Comparison of ENCODE assay signal across 36 cellular contexts in genomic region chr2:233935426-233935825, GRCh38. TPM values are rescaled to one million over a fixed set of nuclear protein-coding genes. Genes with fewer than 3 reads are reported as not detected.
"Had no signal": no experiment of that assay in that cellular context is flagged by ENCODE, and none has a peak within 500 bp of the region (broad histone marks: within the 10 kb centered on the region; RNA-seq: fewer than 3 reads in every experiment).

No MANE protein-coding gene starts in this region.

- H3K9me3 ChIP-seq: adrenal gland, body of pancreas, gastrocnemius medialis, heart right ventricle had no signal

- H3K4me3 ChIP-seq: adrenal gland, body of pancreas, cardiac muscle cell, coronary artery, dorsolateral prefrontal cortex, gastrocnemius medialis, heart right ventricle had no signal

- H3K27ac ChIP-seq: adrenal gland, body of pancreas, cardiac muscle cell, coronary artery, dorsolateral prefrontal cortex, gastrocnemius medialis, heart right ventricle had no signal

- DNase-seq: activated CD4-positive, alpha-beta memory T cell treated with anti-CD3 and anti-CD28 coated beads for 36 hours; activated CD4-positive, alpha-beta T cell treated with anti-CD3 and anti-CD28 coated beads for 36 hours; activated CD4-positive, alpha-beta T cell treated with anti-CD3 and anti-CD28 coated beads, Interleukin-2, amount 10 ng/mL, durations not matched to agents 24 days and 14 days; activated CD4-positive, CD25-positive, alpha-beta regulatory T cell; activated CD4-positive, CD25-positive, alpha-beta regulatory T cell treated with anti-CD3 and anti-CD28 coated beads, Interleukin-2, amount 50 U/mL, for 72 hours; activated CD8-positive, alpha-beta memory T cell treated with anti-CD3 and anti-CD28 coated beads, Interleukin-2, amount 10 ng/mL, durations not matched to agents 7 days and 5 days; activated CD8-positive, alpha-beta memory T cell treated with anti-CD3 and anti-CD28 coated beads, Interleukin-2, amount 50 U/mL, for 4 hours; activated CD8-positive, alpha-beta T cell treated with anti-CD3 and anti-CD28 coated beads, Interleukin-2, amount 10 ng/mL, durations not matched to agents 7 days and 5 days; activated effector memory CD4-positive, alpha-beta T cell treated with anti-CD3 and anti-CD28 coated beads, Interleukin-2, amount 50 U/mL, for 16 hours; activated naive CD4-positive, alpha-beta T cell treated with anti-CD3 and anti-CD28 coated beads for 36 hours; activated naive CD8-positive, alpha-beta T cell treated with anti-CD3 and anti-CD28 coated beads for 36 hours; activated naive CD8-positive, alpha-beta T cell treated with anti-CD3 and anti-CD28 coated beads, Interleukin-2, amount 50 U/mL, for 24 hours; activated T-cell treated with anti-CD3 and anti-CD28 coated beads, Interleukin-2, amount 50 U/mL, for 1 hour; activated T-cell treated with anti-CD3 and anti-CD28 coated beads, Interleukin-2, amount 50 U/mL, for 48 hours; adrenal gland; amygdala; aorta; body of pancreas; central memory CD4-positive, alpha-beta T cell; cerebellar nuclear complex; dorsolateral prefrontal cortex; effector memory CD4-positive, alpha-beta T cell; foreskin fibroblast; gastrocnemius medialis; heart right ventricle; T-helper 1 cell; T-helper 17 cell; T1000 had no signal

- H3K36me3 ChIP-seq: adrenal gland, cardiac muscle cell, gastrocnemius medialis, heart right ventricle had no signal

- H3K4me1 ChIP-seq: adrenal gland, gastrocnemius medialis had no signal

- ATAC-seq: activated CD4-positive, alpha-beta T cell treated with anti-CD3 and anti-CD28 coated beads for 36 hours; activated CD8-positive, alpha-beta memory T cell treated with anti-CD3 and anti-CD28 coated beads, Interleukin-2, amount 10 ng/mL, durations not matched to agents 7 days and 5 days; activated CD8-positive, alpha-beta T cell treated with anti-CD3 and anti-CD28 coated beads, Interleukin-2, amount 10 ng/mL, durations not matched to agents 7 days and 5 days; activated naive CD8-positive, alpha-beta T cell treated with anti-CD3 and anti-CD28 coated beads, Interleukin-2, amount 50 U/mL, for 24 hours; body of pancreas; gastrocnemius medialis; heart right ventricle; T-helper 17 cell had no signal

RNA-seq across cellular contexts. Expression of gene TRPM8, which starts 18.3 kb away (rescaled TPM):
- total RNA-seq: activated CD4-positive, alpha-beta memory T cell treated with anti-CD3 and anti-CD28 coated beads for 36 hours; activated CD4-positive, alpha-beta T cell treated with anti-CD3 and anti-CD28 coated beads for 36 hours; activated CD4-positive, alpha-beta T cell treated with anti-CD3 and anti-CD28 coated beads, Interleukin-2, amount 10 ng/mL, durations not matched to agents 24 days and 14 days; activated CD8-positive, alpha-beta memory T cell treated with anti-CD3 and anti-CD28 coated beads for 36 hours; activated CD8-positive, alpha-beta memory T cell treated with anti-CD3 and anti-CD28 coated beads, Interleukin-2, amount 10 ng/mL, durations not matched to agents 7 days and 5 days; activated CD8-positive, alpha-beta T cell treated with anti-CD3 and anti-CD28 coated beads, Interleukin-2, amount 10 ng/mL, durations not matched to agents 7 days and 5 days; activated naive CD4-positive, alpha-beta T cell treated with anti-CD3 and anti-CD28 coated beads for 36 hours; activated naive CD8-positive, alpha-beta T cell treated with anti-CD3 and anti-CD28 coated beads for 36 hours; activated T-helper 1 cell treated with anti-CD3 and anti-CD28 coated beads, Interleukin-12 subunit alpha, Interleukin-12 subunit beta, Interleukin-2, Interleukin-4 antibody, amounts not matched to agents 30 ng/mL and 10 ng/mL and 1 ng/mL, durations not matched to agents 14 hours and 24 hours and 36 hours; activated T-helper 2 cell treated with anti-CD3 and anti-CD28 coated beads, Interferon-gamma antibody, Interleukin-2, Interleukin-4, amounts not matched to agents 10 μg/mL and 5 μg/mL and 100 μg/mL, durations not matched to agents 14 hours and 24 hours and 36 hours; adrenal gland; aorta; endodermal cell; esophagus mucosa; gastrocnemius medialis; glomerular endothelial cell; heart right ventricle; T-helper 17 cell had no signal
- polyA plus RNA-seq: adrenal gland, aorta, cardiac muscle cell, heart right ventricle had no signal
